Comparison of ENCODE assay signal across 8 cellular contexts in genomic region chr15:51982013-51982769, GRCh38. TPM values are rescaled to one million over a fixed set of nuclear protein-coding genes. Genes with fewer than 3 reads are reported as not detected.
A peak's percentile ranks its signal among the peaks of the same experiment; 100 is the strongest.
DNase-seq lines count a peak whose midpoint lies in the region; ATAC-seq and TF ChIP-seq lines count a peak whose summit lies in the region.

No MANE protein-coding gene starts in this region.

- no peak overlapping the region for H3K4me3 ChIP-seq in HUES48 (ENCODE audit: low read depth, low read length)
- peak overlapping the region; percentile 1 for H3K4me3 ChIP-seq in RWPE2 (ENCODE audit: severe bottlenecking)
- peak overlapping the region; percentile 46 for H3K4me3 ChIP-seq in skeletal muscle satellite cell (ENCODE audit: low read length)

- H3K27me3 ChIP-seq in HUES48 (ENCODE audit: control insufficient read depth, insufficient read depth, low read length) (no peaks in the 10 kb centered on the region), RWPE2 (ENCODE audit: insufficient read depth, poor library complexity, severe bottlenecking) (no peaks in the 10 kb centered on the region), skeletal muscle satellite cell (ENCODE audit: control insufficient read depth, insufficient read depth, low read length) (no peaks in the 10 kb centered on the region)

- peaks cover 14% of the 10 kb centered on the region for H3K4me1 Mint-ChIP-seq in activated naive CD8-positive, alpha-beta T cell treated with anti-CD3 and anti-CD28 coated beads, Interleukin-2, amount 10 ng/mL, durations not matched to agents 7 days and 5 days

- peak overlapping the region; percentile 36 for H3K27ac ChIP-seq in HUES48 (ENCODE audit: low read depth, low read length)
- peak overlapping the region; percentile 82 for H3K27ac ChIP-seq in RWPE2 (ENCODE audit: poor library complexity, severe bottlenecking)

- peak; percentile 99 for TF ChIP-seq CTCF in RWPE2 (IDR thresholded peaks at IDR 0.05; ENCODE audit: poor library complexity, severe bottlenecking)

- POLR2A ChIA-PET in activated naive CD8-positive, alpha-beta T cell treated with anti-CD3 and anti-CD28 coated beads, Interleukin-2, amount 10 ng/mL, durations not matched to agents 7 days and 5 days (lab: Charles Lee) = interaction anchor here (0.5 to 2.1 kb wide), 3 partner anchors 10 to 197 kb away, joined by 4 to 16 read pairs (median 7); partner anchors contain the start of gene LEO1

- H3K9me3 ChIP-seq in HUES48 (ENCODE audit: control insufficient read depth, insufficient read depth, low read length) = no peaks in the 10 kb centered on the region
- no peaks in the 10 kb centered on the region for H3K9me3 ChIP-seq in RWPE2 (ENCODE audit: severe bottlenecking)
- H3K9me3 ChIP-seq in skeletal muscle satellite cell (replicated peaks; ENCODE audit: low read length) = no peaks in the 10 kb centered on the region

- no peaks in the 10 kb centered on the region for H3K4me1 ChIP-seq in HUES48 (ENCODE audit: control insufficient read depth, insufficient read depth, low read length)
- peaks cover 23% of the 10 kb centered on the region for H3K4me1 ChIP-seq in RWPE2 (ENCODE audit: insufficient read depth, poor library complexity, severe bottlenecking)
- peaks cover 20% of the 10 kb centered on the region for H3K4me1 ChIP-seq in skeletal muscle satellite cell (ENCODE audit: control insufficient read depth, insufficient read depth, low read length)

- peak overlapping the region; percentile 78 for H3K4me3 Mint-ChIP-seq in activated naive CD8-positive, alpha-beta T cell treated with anti-CD3 and anti-CD28 coated beads, Interleukin-2, amount 10 ng/mL, durations not matched to agents 7 days and 5 days

- H3K4me2 ChIP-seq in skeletal muscle satellite cell (ENCODE audit: low read length) = peak overlapping the region; percentile 76

- DNase-seq in GM03348 (ENCODE audit: low spot score) = peak; percentile 79
- DNase-seq in RWPE2 (ENCODE audit: low spot score) = no peak
- peak; percentile 60 for DNase-seq in activated naive CD8-positive, alpha-beta T cell treated with anti-CD3 and anti-CD28 coated beads, Interleukin-2, amount 10 ng/mL, durations not matched to agents 7 days and 5 days
- no peak for DNase-seq in left cardiac atrium
- no peak for DNase-seq in OCI-M2 (lab: John Stamatoyannopoulos, UW; ENCODE audit: unreplicated experiment)

- no peaks in the 10 kb centered on the region for H3K36me3 ChIP-seq in HUES48 (ENCODE audit: control insufficient read depth, insufficient read depth, low read length)
- H3K36me3 ChIP-seq in RWPE2 (ENCODE audit: low read depth) = no peaks in the 10 kb centered on the region
- H3K36me3 ChIP-seq in skeletal muscle satellite cell (ENCODE audit: insufficient read depth, low read length) = no peaks in the 10 kb centered on the region

- H3K27ac Mint-ChIP-seq in activated naive CD8-positive, alpha-beta T cell treated with anti-CD3 and anti-CD28 coated beads, Interleukin-2, amount 10 ng/mL, durations not matched to agents 7 days and 5 days = peak overlapping the region; percentile 86

- no peaks in the 10 kb centered on the region for H3K27me3 Mint-ChIP-seq in activated naive CD8-positive, alpha-beta T cell treated with anti-CD3 and anti-CD28 coated beads, Interleukin-2, amount 10 ng/mL, durations not matched to agents 7 days and 5 days

- intact Hi-C loops in left cardiac atrium (cut with DNase I) = loop anchor here in 1 of 2 donors (10.0 kb wide), 1 partner anchor 93 kb away; no protein-coding TSS in a partner anchor

- H3K36me3 Mint-ChIP-seq in activated naive CD8-positive, alpha-beta T cell treated with anti-CD3 and anti-CD28 coated beads, Interleukin-2, amount 10 ng/mL, durations not matched to agents 7 days and 5 days = no peaks in the 10 kb centered on the region

- H3K9me3 Mint-ChIP-seq in activated naive CD8-positive, alpha-beta T cell treated with anti-CD3 and anti-CD28 coated beads, Interleukin-2, amount 10 ng/mL, durations not matched to agents 7 days and 5 days = peaks cover 1% of the 10 kb centered on the region

- H3K9ac ChIP-seq in HUES48 (ENCODE audit: low read depth, low read length) (no peak overlapping the region), skeletal muscle satellite cell (ENCODE audit: low read depth, low read length) (peak overlapping the region; percentile 84)

- ATAC-seq in GM21529 (IDR thresholded peaks at IDR 0.05; ENCODE audit: unreplicated experiment) = peak; percentile 89
- peak; percentile 91 for ATAC-seq in RWPE2 (ENCODE audit: low read depth)
- peak; percentile 97 for ATAC-seq in activated naive CD8-positive, alpha-beta T cell treated with anti-CD3 and anti-CD28 coated beads, Interleukin-2, amount 10 ng/mL, durations not matched to agents 7 days and 5 days (ENCODE audit: low read depth)
- ATAC-seq in left cardiac atrium = peak; percentile 73 to 89

RNA-seq across cellular contexts. Expression of gene LEO1, which starts 10.6 kb away (rescaled TPM):
- 10 to 100 TPM; 26.5 to 28.3 TPM for total RNA-seq in activated naive CD8-positive, alpha-beta T cell treated with anti-CD3 and anti-CD28 coated beads, Interleukin-2, amount 10 ng/mL, durations not matched to agents 7 days and 5 days
- 10 to 100 TPM in 1 of 2 donors, 1 to 10 TPM in 1; 9.8 to 10.8 TPM for total RNA-seq in left cardiac atrium
- 16.6 and 26.9 TPM in 2 replicates for total RNA-seq in skeletal muscle satellite cell (2012; rRNA removed)

RNA-seq across cellular contexts. Expression of gene MAPK6, which starts 36.8 kb away (rescaled TPM):
- 10 to 100 TPM; 21.3 to 25.5 TPM for total RNA-seq in activated naive CD8-positive, alpha-beta T cell treated with anti-CD3 and anti-CD28 coated beads, Interleukin-2, amount 10 ng/mL, durations not matched to agents 7 days and 5 days
- 10 to 100 TPM; 16.6 to 21.5 TPM for total RNA-seq in left cardiac atrium
- 62.3 and 66.2 TPM in 2 replicates for total RNA-seq in skeletal muscle satellite cell (2012; rRNA removed)

Comparison
In these comparisons a context has a peak if more than half of its experiments do, and no peak if none do; other contexts are left out.
1. DNase-seq: peak in GM03348 (single experiment) and activated naive CD8-positive, alpha-beta T cell treated with anti-CD3 and anti-CD28 coated beads, Interleukin-2, amount 10 ng/mL, durations not matched to agents 7 days and 5 days (single experiment); none in RWPE2 (single experiment), left cardiac atrium (single experiment) and OCI-M2 (single experiment).
2. Peak in every context shown above with its lines, with median percentiles within 50 percentile points of each other: ATAC-seq.